In genomic region chr10:68103867-68104255, GRCh38 we compare ENCODE assay signal across 18 cellular contexts. TPM values are rescaled to one million over a fixed set of nuclear protein-coding genes. Genes with fewer than 3 reads are reported as not detected.
A peak's percentile ranks its signal among the peaks of the same experiment; 100 is the strongest.
DNase-seq lines count a peak whose midpoint lies in the region; ATAC-seq, FAIRE-seq and TF ChIP-seq lines count a peak whose summit lies in the region.
"Had no signal": no experiment of that assay in that cellular context is flagged by ENCODE, and none has a peak within 500 bp of the region (broad histone marks: within the 10 kb centered on the region; RNA-seq: fewer than 3 reads in every experiment).

No MANE protein-coding gene starts in this region.

- H3K4me1 ChIP-seq in keratinocyte (ENCODE audit: control insufficient read depth, extremely low read depth, insufficient read depth, low read length), result peaks cover 32% of the 10 kb centered on the region
- H3K4me1 ChIP-seq in heart right ventricle, result peaks cover 0 to 38% (median 0%) of the 10 kb centered on the region in 9 donors
- H3K4me1 ChIP-seq in hepatocyte (ENCODE audit: insufficient read depth), result peaks cover 5% of the 10 kb centered on the region

- no peak overlapping the region for H2AFZ ChIP-seq in keratinocyte (ENCODE audit: control insufficient read depth, low read length)
- H2AFZ ChIP-seq in hepatocyte, result no peak overlapping the region

- DNase-seq in NCI-H226, result peak; percentile 40
- no peak for DNase-seq in keratinocyte (ENCODE audit: low read depth, low spot score)
- peak; percentile 63 for DNase-seq in renal cortical epithelial cell (ENCODE audit: low read depth)
- no peak for DNase-seq in heart right ventricle
- DNase-seq in hepatocyte (ENCODE audit: low spot score), result no peak
- DNase-seq: DMS153, Kasumi-1, NCI-H1105 treated with DMSO at 0.1 percent for 48 hours, NCI-H187, NCI-H69, RPMI8226, SJCRH30 had no signal

- no peaks in the 10 kb centered on the region for H3K36me3 ChIP-seq in keratinocyte (ENCODE audit: control insufficient read depth in 2 of 2, extremely low read depth in 1 of 2, insufficient read depth in 2 of 2, low read length in 2 of 2)
- no peaks in the 10 kb centered on the region for H3K36me3 ChIP-seq in heart right ventricle
- no peaks in the 10 kb centered on the region for H3K36me3 ChIP-seq in hepatocyte (replicated peaks; ENCODE audit: insufficient read depth, low read depth)
- H3K36me3 ChIP-seq: SJCRH30 had no signal

- H3K79me2 ChIP-seq in keratinocyte (ENCODE audit: control insufficient read depth, insufficient read depth, low read length) (no peaks in the 10 kb centered on the region), hepatocyte (no peaks in the 10 kb centered on the region)

- WGBS in heart right ventricle, 2 donors, result 91 to 93% methylated on average over 3 of the region's 3 CpGs
- WGBS in hepatocyte (ENCODE audit: low lambda C conversion rate, missing lambda C conversion rate), result 98% methylated on average over 3 of the region's 3 CpGs

- no peaks in the 10 kb centered on the region for H3K27me3 ChIP-seq in keratinocyte (ENCODE audit: control insufficient read depth, extremely low read depth, insufficient read depth, low read length)
- no peaks in the 10 kb centered on the region for H3K27me3 ChIP-seq in heart right ventricle
- no peaks in the 10 kb centered on the region for H3K27me3 ChIP-seq in hepatocyte

- peak; percentile 27 for FAIRE-seq in G401.6 (lab: Jason Lieb, UNC)
- FAIRE-seq in keratinocyte (lab: Jason Lieb, UNC), result peak; percentile 17

- dilution Hi-C loops in keratinocyte (cut with MboI; ENCODE audit: extremely low pct_ligation_motif_present, low sequenced_read_pairs), result no loop called here

- H3K27ac ChIP-seq in keratinocyte (ENCODE audit: control insufficient read depth, insufficient read depth, low read length), result no peak overlapping the region
- no peak overlapping the region for H3K27ac ChIP-seq in heart right ventricle
- H3K27ac ChIP-seq in hepatocyte, result no peak overlapping the region
- H3K27ac ChIP-seq: C4-2B, SJCRH30 had no signal

- H3K9me3 ChIP-seq in keratinocyte (ENCODE audit: control insufficient read depth, low read depth, low read length) (no peaks in the 10 kb centered on the region), heart right ventricle (no peaks in the 10 kb centered on the region), hepatocyte (ENCODE audit: low read depth) (no peaks in the 10 kb centered on the region)
- H3K9me3 ChIP-seq: SJCRH30 had no signal

- H3K4me3 ChIP-seq in keratinocyte (ENCODE audit: control insufficient read depth in 2 of 3, extremely low read depth in 1 of 3, insufficient read depth in 2 of 3, low read depth in 1 of 3, low read length in 3 of 3), result no peak overlapping the region
- no peak overlapping the region for H3K4me3 ChIP-seq in heart right ventricle
- no peak overlapping the region for H3K4me3 ChIP-seq in hepatocyte
- H3K4me3 ChIP-seq: SJCRH30 had no signal

- ATAC-seq in HG02610 (IDR thresholded peaks at IDR 0.05; ENCODE audit: unreplicated experiment) (no peak), heart right ventricle (no peak), HG03439 (IDR thresholded peaks at IDR 0.05; ENCODE audit: unreplicated experiment) (no peak)

- TF ChIP-seq CTCF in keratinocyte (optimal IDR thresholded peaks at IDR 0.05 in 1 of 3, IDR thresholded peaks at IDR 0.05 in 1 of 3, conservative IDR thresholded peaks at IDR 0.05 in 1 of 3; ENCODE audit: extremely low read depth in 1 of 3, insufficient read depth in 2 of 3, low read length in 3 of 3), result no peak
- no peak for TF ChIP-seq CTCF in heart right ventricle (IDR thresholded peaks at IDR 0.05)
- TF ChIP-seq CTCF in hepatocyte (IDR thresholded peaks at IDR 0.05; ENCODE audit: poor library complexity), result no peak

- intact Hi-C loops in heart right ventricle (cut with DNase I), result no loop called here

- H3K9me1 ChIP-seq in keratinocyte (ENCODE audit: control insufficient read depth, extremely low read depth, insufficient read depth, low read length), result no peaks in the 10 kb centered on the region

- H3K9me2 ChIP-seq in hepatocyte (replicated peaks; ENCODE audit: insufficient read depth), result no peaks in the 10 kb centered on the region

- H3K4me2 ChIP-seq in keratinocyte (ENCODE audit: control insufficient read depth, extremely low read depth, insufficient read depth, low read depth, low read length) (no peak overlapping the region), hepatocyte (no peak overlapping the region)

- no peak overlapping the region for H3K9ac ChIP-seq in keratinocyte (ENCODE audit: control insufficient read depth, extremely low read depth, insufficient read depth, low read length)

- H4K20me1 ChIP-seq in keratinocyte (ENCODE audit: control insufficient read depth, extremely low read depth, insufficient read depth, low read length) (no peaks in the 10 kb centered on the region), hepatocyte (ENCODE audit: insufficient read depth, poor library complexity, severe bottlenecking) (no peaks in the 10 kb centered on the region)

RNA-seq across cellular contexts. Expression of gene MYPN, which starts 5.4 kb away (rescaled TPM):
- polyA plus RNA-seq in keratinocyte (0.42 to 1.0 TPM (median 0.54 TPM) in 3 replicates), heart right ventricle (10 to 100 TPM; 27.1 to 67.2 TPM), hepatocyte (not detected in 2 replicates)
- polyA plus RNA-seq in keratinocyte (2011; ENCODE audit: low read depth), result 0.71 TPM
- 1.0 and 1.5 TPM in 2 replicates for polyA plus RNA-seq in keratinocyte (2011; cell fraction: cytosol; rRNA removed)
- polyA plus RNA-seq in keratinocyte (2011; cell fraction: nucleus; rRNA removed), result 2.9 and 3.2 TPM in 2 replicates
- 0.38 and 0.79 TPM in 2 replicates for polyA plus RNA-seq in keratinocyte (2012; ENCODE audit: low replicate concordance)
- 0.56 to 1.9 TPM (median 0.58 TPM) in 3 replicates for polyA minus RNA-seq in keratinocyte
- 1.2 TPM for polyA minus RNA-seq in keratinocyte (2011; cell fraction: cytosol; rRNA and poly(A)+ RNA removed)
- 2.1 and 3.6 TPM in 2 replicates for polyA minus RNA-seq in keratinocyte (2011; cell fraction: nucleus; rRNA and poly(A)+ RNA removed)
- total RNA-seq in renal cortical epithelial cell (0.17 TPM in 1 of 2 replicates, not detected in the other), heart right ventricle (100 to 1,000 TPM in 8 of 10 donors, 10 to 100 TPM in 2; 86.5 to 302 (median 175) TPM), hepatocyte (not detected in 2 replicates)
- total RNA-seq: HT-29 had no signal
- polyA plus RNA-seq: IgD-negative memory B cell had no signal

RNA-seq across cellular contexts. Expression of gene HERC4, which starts 28.8 kb away (rescaled TPM):
- polyA plus RNA-seq in keratinocyte, result 28.0 to 42.9 TPM (median 29.6 TPM) in 3 replicates
- 66.0 TPM for polyA plus RNA-seq in keratinocyte (2011; ENCODE audit: low read depth)
- 16.2 and 32.2 TPM in 2 replicates for polyA plus RNA-seq in keratinocyte (2011; cell fraction: cytosol; rRNA removed)
- 51.5 and 70.2 TPM in 2 replicates for polyA plus RNA-seq in keratinocyte (2011; cell fraction: nucleus; rRNA removed)
- polyA plus RNA-seq in keratinocyte (2012; ENCODE audit: low replicate concordance), result 34.8 and 51.8 TPM in 2 replicates
- 8.4 to 64.9 TPM (median 32.8 TPM) in 3 replicates for polyA minus RNA-seq in keratinocyte
- polyA minus RNA-seq in keratinocyte (2011; cell fraction: cytosol; rRNA and poly(A)+ RNA removed), result 23.8 TPM
- 66.9 and 132 TPM in 2 replicates for polyA minus RNA-seq in keratinocyte (2011; cell fraction: nucleus; rRNA and poly(A)+ RNA removed)
- total RNA-seq in renal cortical epithelial cell, result 70.0 and 71.3 TPM in 2 replicates
- 10 to 100 TPM; 23.3 to 42.1 (median 32.3) TPM for total RNA-seq in heart right ventricle
- 10 to 100 TPM in 1 of 2 donors, 1 to 10 TPM in 1; 10.0 to 18.5 TPM for polyA plus RNA-seq in heart right ventricle
- 46.8 and 54.0 TPM in 2 replicates for total RNA-seq in hepatocyte
- 21.4 and 23.3 TPM in 2 replicates for polyA plus RNA-seq in hepatocyte

Comparison
In these comparisons a context has a peak if more than half of its experiments do, and no peak if none do; other contexts are left out.
1. DNase-seq: peak in NCI-H226 (single experiment) and renal cortical epithelial cell (single experiment); none in keratinocyte (single experiment), heart right ventricle (0 of 2) and hepatocyte (single experiment).
2. RNA of gene MYPN, which starts 5.4 kb away (total RNA-seq): 86.5 to 302 TPM in heart right ventricle; 0.17 TPM in renal cortical epithelial cell and not detected in hepatocyte; every median in the first group is over 10 times any median in the second.